Comparison of ENCODE assay signal across 1 cellular context in genomic region chr7:128931186-128931798, GRCh38.
TF ChIP-seq lines count a peak whose summit lies in the region.

No MANE protein-coding gene starts in this region.

TF ChIP-seq in GM23338, 12 proteins besides CTCF, POLR2A, EP300 and RAD21:
- no peak for TF ChIP-seq NANOG (IDR thresholded peaks at IDR 0.05; ENCODE audit: borderline replicate concordance)
- TF ChIP-seq CREB1 (CRISPR knock-in tag; IDR thresholded peaks at IDR 0.05; ENCODE audit: low read depth), result no peak
- no peak for TF ChIP-seq REST (IDR thresholded peaks at IDR 0.05; ENCODE audit: unreplicated experiment)
